ENCODE assay signal across 18 cellular contexts in the genomic region with DNA sequence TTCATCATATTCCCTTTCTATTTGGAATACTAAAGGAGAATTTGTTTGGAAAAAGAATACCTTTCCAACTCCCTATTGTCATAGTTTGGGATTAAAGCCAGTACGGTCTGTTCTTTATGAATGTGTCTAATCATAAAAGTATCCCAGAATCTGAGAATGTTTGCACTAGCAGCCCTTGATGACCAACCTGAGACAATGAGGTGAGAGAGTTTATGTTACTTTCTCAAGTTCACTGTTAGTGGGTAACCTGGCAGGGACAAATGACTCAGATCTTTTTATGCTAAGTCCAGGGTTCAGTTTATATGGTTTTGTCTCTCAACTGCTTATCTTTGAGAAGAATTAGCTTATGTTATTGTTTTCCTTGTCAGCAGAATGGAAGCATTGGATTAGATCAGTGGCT. TPM values are rescaled to one million over a fixed set of nuclear protein-coding genes. Genes with fewer than 3 reads are reported as not detected.
DNase-seq lines count a peak whose midpoint lies in the region; ATAC-seq and TF ChIP-seq lines count a peak whose summit lies in the region.
"Had no signal": no experiment of that assay in that cellular context is flagged by ENCODE, and none has a peak within 500 bp of the region (broad histone marks: within the 10 kb centered on the region; RNA-seq: fewer than 3 reads in every experiment).

No MANE protein-coding gene starts in this region.

- in situ Hi-C loops in gastrocnemius medialis (cut with MboI; ENCODE audit: low sequenced_read_pairs in 4 of 4) = no loop called here

- H3K4me1 ChIP-seq in colonic mucosa (no peaks in the 10 kb centered on the region), spleen (peaks cover 0 to 23% (median 7%) of the 10 kb centered on the region in 6 donors), gastrocnemius medialis (no peaks in the 10 kb centered on the region)

- peak; percentile 40 for ATAC-seq in GM18909 (IDR thresholded peaks at IDR 0.05; ENCODE audit: poor library complexity, unreplicated experiment)
- ATAC-seq in gastrocnemius medialis = no peak

- H3K4me3 ChIP-seq in colonic mucosa (no peak overlapping the region), spleen (no peak overlapping the region), gastrocnemius medialis (no peak overlapping the region)
- H3K4me3 ChIP-seq: ovary had no signal

- TF ChIP-seq POLR2A in spleen (IDR thresholded peaks at IDR 0.05) = no peak
- TF ChIP-seq POLR2A in gastrocnemius medialis (IDR thresholded peaks at IDR 0.05) = no peak

- H3K9me3 ChIP-seq in colonic mucosa (no peaks in the 10 kb centered on the region), spleen (peaks cover 0 to 9% (median 3%) of the 10 kb centered on the region in 8 donors), gastrocnemius medialis (no peaks in the 10 kb centered on the region)
- H3K9me3 ChIP-seq: ovary had no signal

- H3K36me3 ChIP-seq in colonic mucosa (no peaks in the 10 kb centered on the region), spleen (no peaks in the 10 kb centered on the region), gastrocnemius medialis (no peaks in the 10 kb centered on the region)
- H3K36me3 ChIP-seq: ovary had no signal

- intact Hi-C loops in colonic mucosa (cut with DNase I) = loop anchor here (10.0 kb wide), 1 partner anchor 96 kb away; no protein-coding TSS in a partner anchor
- intact Hi-C loops in spleen (cut with DNase I; ENCODE audit: low total_unique reads) = no loop called here
- intact Hi-C loops in gastrocnemius medialis (cut with DNase I; ENCODE audit: low total_unique reads) = no loop called here

- H3K4me3 Mint-ChIP-seq in activated CD4-positive, alpha-beta T cell treated with anti-CD3 and anti-CD28 coated beads, Interleukin-2, amount 10 ng/mL, durations not matched to agents 7 days and 5 days = no peak overlapping the region
- H3K4me3 Mint-ChIP-seq: activated naive CD4-positive, alpha-beta T cell treated with anti-CD3 and anti-CD28 coated beads, Interleukin-2, amount 50 U/mL, for 24 hours had no signal

- no peak overlapping the region for H3K9ac ChIP-seq in colonic mucosa (ENCODE audit: low read depth in 2 of 2, low read length in 2 of 2)

- H3K27ac Mint-ChIP-seq in activated CD4-positive, alpha-beta T cell treated with anti-CD3 and anti-CD28 coated beads, Interleukin-2, amount 10 ng/mL, durations not matched to agents 7 days and 5 days = no peak overlapping the region
- H3K27ac Mint-ChIP-seq: activated naive CD4-positive, alpha-beta T cell treated with anti-CD3 and anti-CD28 coated beads, Interleukin-2, amount 50 U/mL, for 24 hours had no signal

- H3K27me3 ChIP-seq in colonic mucosa = no peaks in the 10 kb centered on the region
- H3K27me3 ChIP-seq in spleen (replicated peaks in 1 of 7) = no peaks in the 10 kb centered on the region
- H3K27me3 ChIP-seq in gastrocnemius medialis = no peaks in the 10 kb centered on the region
- H3K27me3 ChIP-seq: ovary had no signal

- H3K27ac ChIP-seq in colonic mucosa (no peak overlapping the region), spleen (peak overlapping the region in 5 of 8 donors; percentile 39 to 71 (median 62)), gastrocnemius medialis (peak overlapping the region in 1 of 4 donors; percentile 38)
- H3K27ac ChIP-seq: ovary, RWPE1 had no signal

- CTCF ChIA-PET in activated CD4-positive, alpha-beta T cell treated with anti-CD3 and anti-CD28 coated beads, Interleukin-2, amount 10 ng/mL, durations not matched to agents 7 days and 5 days (lab: Charles Lee) = no interaction called here

- TF ChIP-seq CTCF in colonic mucosa (IDR thresholded peaks at IDR 0.05) = no peak
- no peak for TF ChIP-seq CTCF in spleen (IDR thresholded peaks at IDR 0.05 in 8 of 11, conservative IDR thresholded peaks at IDR 0.05 in 3 of 11)
- TF ChIP-seq CTCF in gastrocnemius medialis (IDR thresholded peaks at IDR 0.05 in 4 of 5, conservative IDR thresholded peaks at IDR 0.05 in 1 of 5) = no peak

- H3K27me3 Mint-ChIP-seq in activated CD4-positive, alpha-beta T cell treated with anti-CD3 and anti-CD28 coated beads, Interleukin-2, amount 10 ng/mL, durations not matched to agents 7 days and 5 days = peaks cover 7% of the 10 kb centered on the region

- 0% methylated on average over 1 of the region's 1 CpG for WGBS in spleen, 5 donors

- peaks cover 2% of the 10 kb centered on the region for H3K9me3 Mint-ChIP-seq in activated CD4-positive, alpha-beta T cell treated with anti-CD3 and anti-CD28 coated beads, Interleukin-2, amount 10 ng/mL, durations not matched to agents 7 days and 5 days

- no peaks in the 10 kb centered on the region for H3K36me3 Mint-ChIP-seq in activated CD4-positive, alpha-beta T cell treated with anti-CD3 and anti-CD28 coated beads, Interleukin-2, amount 10 ng/mL, durations not matched to agents 7 days and 5 days (ENCODE audit: low read depth)
- H3K36me3 Mint-ChIP-seq: activated naive CD4-positive, alpha-beta T cell treated with anti-CD3 and anti-CD28 coated beads, Interleukin-2, amount 50 U/mL, for 24 hours; CD14-positive monocyte had no signal

- H3K4me1 Mint-ChIP-seq in activated CD4-positive, alpha-beta T cell treated with anti-CD3 and anti-CD28 coated beads, Interleukin-2, amount 10 ng/mL, durations not matched to agents 7 days and 5 days = no peaks in the 10 kb centered on the region
- H3K4me1 Mint-ChIP-seq: activated naive CD4-positive, alpha-beta T cell treated with anti-CD3 and anti-CD28 coated beads, Interleukin-2, amount 50 U/mL, for 24 hours had no signal

- POLR2A ChIA-PET in activated CD4-positive, alpha-beta T cell treated with anti-CD3 and anti-CD28 coated beads, Interleukin-2, amount 10 ng/mL, durations not matched to agents 7 days and 5 days (lab: Charles Lee) = no interaction called here

- DNase-seq in HT1080 (ENCODE audit: low read depth) = peak; percentile 63
- peak; percentile 31 for DNase-seq in colonic mucosa
- DNase-seq in spleen = no peak
- no peak for DNase-seq in glomerular visceral epithelial cell (ENCODE audit: extremely low spot score)
- DNase-seq in gastrocnemius medialis = no peak
- no peak for DNase-seq in activated CD4-positive, alpha-beta T cell treated with anti-CD3 and anti-CD28 coated beads, Interleukin-2, amount 10 ng/mL, durations not matched to agents 7 days and 5 days
- DNase-seq: activated CD4-positive, CD25-positive, alpha-beta regulatory T cell; activated CD8-positive, alpha-beta memory T cell treated with anti-CD3 and anti-CD28 coated beads, Interleukin-2, amount 50 U/mL, for 4 hours; caudate nucleus; DND-41; NCI-H2081 treated with DMSO at 0.1 percent for 48 hours; NCI-H774; ovary had no signal

RNA-seq across cellular contexts. Expression of a gene that starts 25.3 kb away (rescaled TPM):
- 15.5 and 16.4 TPM in 2 replicates for total RNA-seq in HT1080 (2014; rRNA removed; shearing (Covaris generic))
- polyA plus RNA-seq in HT1080 (2015; cell fraction: cytosol; rRNA removed) = 11.7 and 12.9 TPM in 2 replicates
- 13.9 and 15.7 TPM in 2 replicates for polyA plus RNA-seq in HT1080 (2015; cell fraction: nucleus; rRNA removed)
- total RNA-seq in colonic mucosa (1 to 10 TPM; 3.2 to 7.5 TPM), spleen (100 to 1,000 TPM in 5 of 7 donors, 10 to 100 TPM in 2; 62.8 to 216 (median 136) TPM), gastrocnemius medialis (10 to 100 TPM in 1 of 4 donors, 1 to 10 TPM in 3; 7.5 to 10.3 (median 8.3) TPM)
- polyA plus RNA-seq in spleen = 10 to 100 TPM in 1 of 3 donors, 1 to 10 TPM in 2; 6.3 to 14.8 (median 7.8) TPM
- total RNA-seq in activated CD4-positive, alpha-beta T cell treated with anti-CD3 and anti-CD28 coated beads, Interleukin-2, amount 10 ng/mL, durations not matched to agents 7 days and 5 days = under 1 TPM in 1 of 2 experiments, not detected in 1; 0.06 TPM
- total RNA-seq: T-helper 1 cell treated with Interleukin-12 subunit alpha and Interleukin-12 subunit beta and Interleukin-4 antibody, amounts not matched to agents 30 ng/mL and 1 ng/mL, for 36 hours had no signal

Comparison
In these comparisons a context has a peak if more than half of its experiments do, and no peak if none do; other contexts are left out.
1. DNase-seq: peak in HT1080 (single experiment) and colonic mucosa (single experiment); none in spleen (single experiment), glomerular visceral epithelial cell (single experiment), gastrocnemius medialis (0 of 2) and activated CD4-positive, alpha-beta T cell treated with anti-CD3 and anti-CD28 coated beads, Interleukin-2, amount 10 ng/mL, durations not matched to agents 7 days and 5 days (single experiment).